Comparison of ENCODE assay signal across 8 cellular contexts in genomic region chr17:48678141-48678971, GRCh38. TPM values are rescaled to one million over a fixed set of nuclear protein-coding genes. Genes with fewer than 3 reads are reported as not detected.
DNase-seq lines count a peak whose midpoint lies in the region; ATAC-seq, FAIRE-seq and TF ChIP-seq lines count a peak whose summit lies in the region.

No MANE protein-coding gene starts in this region.

- H3K4ac ChIP-seq in H1 (replicated peaks; ENCODE audit: insufficient read length, low read depth, low read length) (peak overlapping the region; percentile 81), mesenchymal stem cell (ENCODE audit: low read depth in 1 of 2, low read length in 2 of 2) (peak overlapping the region in 1 of 2 experiments; percentile 1)

- H2AFZ ChIP-seq in H1 (ENCODE audit: low read length) (peak overlapping the region; percentile 92), mesenchymal stem cell (ENCODE audit: low read depth, low read length) (no peak overlapping the region)

- H3K4me1 ChIP-seq in H1 (replicated peaks in 1 of 4; ENCODE audit: control insufficient read depth in 3 of 4, insufficient read depth in 4 of 4, low read length in 3 of 4), result peaks cover 0 to 9% (median 2%) of the 10 kb centered on the region in 4 experiments; a peak in 4 of 7 replicates
- H3K4me1 ChIP-seq in mesenchymal stem cell (ENCODE audit: control insufficient read depth, insufficient read depth, low read depth, low read length), result peaks cover 5% of the 10 kb centered on the region

- H3K9me3 ChIP-seq in H1 (ENCODE audit: insufficient read depth in 2 of 2, low read depth in 1 of 2, low read length in 1 of 2) (no peaks in the 10 kb centered on the region), mesenchymal stem cell (ENCODE audit: control insufficient read depth, low read length) (no peaks in the 10 kb centered on the region)

- DNase-seq in DMS114 treated with DMSO at 0.1 percent for 48 hours (lab: John Stamatoyannopoulos, UW; ENCODE audit: unreplicated experiment) (peak; percentile 40), NCI-H82 treated with DMSO at 0.1 percent for 48 hours (lab: John Stamatoyannopoulos, UW; ENCODE audit: unreplicated experiment) (peak; percentile 33), H1 (ENCODE audit: low read depth in 1 of 2, low spot score in 2 of 2) (peak; percentile 51 to 97), mesenchymal stem cell (peak; percentile 65)
- DNase-seq in activated CD8-positive, alpha-beta memory T cell treated with anti-CD3 and anti-CD28 coated beads for 1 hour (ENCODE audit: extremely low read depth in 1 of 2, low read depth in 1 of 2), result peak; percentile 26 to 62
- DNase-seq in stimulated activated CD8-positive, alpha-beta memory T cell treated with anti-CD3 and anti-CD28 coated beads, Interleukin-2, amount 100 ng/mL, for 1 hour (ENCODE audit: low read depth in 2 of 2), result peak; percentile 39 to 42

- H2BK15ac ChIP-seq in H1 (ENCODE audit: low read length) (peak overlapping the region; percentile 89; the same call in 1 of the 2 replicates), mesenchymal stem cell (ENCODE audit: low read depth, poor library complexity, severe bottlenecking) (no peak overlapping the region)

- no peak for TF ChIP-seq POLR2A in H1 (IDR thresholded peaks at IDR 0.05; ENCODE audit: control extremely low read depth in 1 of 2, low read depth in 2 of 2, low read length in 2 of 2)

- no peak overlapping the region for H3K14ac ChIP-seq in H1 (ENCODE audit: insufficient read length)
- no peak overlapping the region for H3K14ac ChIP-seq in mesenchymal stem cell (ENCODE audit: low read length in 2 of 2)

- H3K79me1 ChIP-seq in H1 (ENCODE audit: low read depth, low read length), result no peaks in the 10 kb centered on the region
- H3K79me1 ChIP-seq in mesenchymal stem cell (replicated peaks; ENCODE audit: low read length, poor library complexity, severe bottlenecking), result no peaks in the 10 kb centered on the region

- H3K27ac ChIP-seq in H1 (ENCODE audit: low read depth, low read length), result no peak overlapping the region
- H3K27ac ChIP-seq in mesenchymal stem cell (ENCODE audit: low read length, poor library complexity, severe bottlenecking), result no peak overlapping the region

- peaks cover 0 to 2% of the 10 kb centered on the region in 2 experiments for H4K20me1 ChIP-seq in H1 (replicated peaks in 1 of 2; ENCODE audit: control insufficient read depth in 1 of 2, insufficient read depth in 2 of 2, low read length in 2 of 2)

- CTCF ChIA-PET in H1 (lab: Charles Lee; ENCODE audit: partially characterized antibody), result interaction anchor here (0.6 to 12.9 kb wide), 64 partner anchors 10 to 731 kb away, joined by 3 to 159 read pairs (median 6); partner anchors contain the start of genes ATP5MC1, HOXB13, PRAC1 and PRAC2

- peak; percentile 59 for ATAC-seq in HG03064 (IDR thresholded peaks at IDR 0.05; ENCODE audit: low read depth, unreplicated experiment)
- ATAC-seq in GM21619 (IDR thresholded peaks at IDR 0.05; ENCODE audit: unreplicated experiment), result no peak

- H2AK5ac ChIP-seq in H1 (ENCODE audit: low read depth, low read length), result no peak overlapping the region
- H2AK5ac ChIP-seq in mesenchymal stem cell (ENCODE audit: low read length, severe bottlenecking), result no peak overlapping the region

- H2BK5ac ChIP-seq in H1 (ENCODE audit: low read depth, low read length), result peak overlapping the region; percentile 36; the same call in 1 of the 2 replicates
- H2BK5ac ChIP-seq in mesenchymal stem cell (ENCODE audit: low read depth, low read length, poor library complexity, severe bottlenecking), result no peak overlapping the region

- H4K8ac ChIP-seq in H1 (ENCODE audit: extremely low read depth, insufficient read depth, low read length) (no peak overlapping the region), mesenchymal stem cell (ENCODE audit: low read length) (peak overlapping the region; percentile 45)

- peak overlapping the region; percentile 75 for H4K91ac ChIP-seq in H1 (replicated peaks; ENCODE audit: insufficient read length, low read length)
- H4K91ac ChIP-seq in mesenchymal stem cell (ENCODE audit: low read length), result no peak overlapping the region

- H3K79me2 ChIP-seq in H1 (ENCODE audit: control insufficient read depth in 1 of 2, insufficient read depth in 2 of 2, low read length in 2 of 2), result no peaks in the 10 kb centered on the region

- POLR2A ChIA-PET in H1 (lab: Charles Lee; ENCODE audit: partially characterized antibody), result interaction anchor here (0.8 to 1.8 kb wide), 4 partner anchors 30 to 336 kb away, joined by 3 to 6 read pairs (median 3); no protein-coding TSS in a partner anchor

- H3K4me3 ChIP-seq in H1 (ENCODE audit: extremely low read depth in 1 of 4, insufficient read depth in 2 of 4, low read depth in 3 of 4, low read length in 4 of 4) (peak overlapping the region; percentile 8 to 55 (median 40); a peak in 7 of 8 replicates), mesenchymal stem cell (ENCODE audit: insufficient read depth in 1 of 2, low read depth in 1 of 2, low read length in 2 of 2) (peak overlapping the region in 1 of 2 experiments; percentile 60)

- no peak overlapping the region; the same call in 1 of the 2 replicates for H2BK12ac ChIP-seq in H1 (ENCODE audit: low read depth, low read length)
- H2BK12ac ChIP-seq in mesenchymal stem cell (ENCODE audit: low read length in 2 of 2), result no peak overlapping the region

- H2BK20ac ChIP-seq in H1 (ENCODE audit: low read length), result peak overlapping the region; percentile 84; the same call in 1 of the 2 replicates

- H3K56ac ChIP-seq in H1 (replicated peaks; ENCODE audit: insufficient read length, low read depth, low read length), result no peak overlapping the region

- peak; percentile 95 to 98 for TF ChIP-seq RAD21 in H1 (IDR thresholded peaks at IDR 0.05 in 1 of 2, conservative IDR thresholded peaks at IDR 0.05 in 1 of 2; ENCODE audit: low read depth in 2 of 2, low read length in 2 of 2)

- H2BK120ac ChIP-seq in H1 (replicated peaks; ENCODE audit: low read depth, low read length) (peak overlapping the region; percentile 36), mesenchymal stem cell (ENCODE audit: low read depth, low read length) (no peak overlapping the region)

- TF ChIP-seq CTCF in H1 (IDR thresholded peaks at IDR 0.05; ENCODE audit: control extremely low read depth in 1 of 3, insufficient read depth in 1 of 3, low read depth in 1 of 3, low read length in 3 of 3), result peak; percentile 91 to 99 (median 91)

- 14% methylated on average over 41 of the region's 41 CpGs; no CpG with 5 or more reads in 1 of the 2 experiments for WGBS in H1 (ENCODE audit: extremely low coverage in 1 of 2, insufficient coverage in 1 of 2, insufficient read length in 1 of 2, insufficient replicate concordance in 2 of 2, low coverage in 1 of 2, low lambda C conversion rate in 2 of 2, missing lambda C conversion rate in 1 of 2), 2 experiments
- 25% methylated on average over 41 of the region's 41 CpGs for WGBS in mesenchymal stem cell

- H3K18ac ChIP-seq in H1 (ENCODE audit: extremely low read depth, low read length) (peak overlapping the region; percentile 4), mesenchymal stem cell (ENCODE audit: low read depth in 1 of 2, low read length in 2 of 2) (peak overlapping the region in 1 of 2 experiments; percentile 68)

- no peaks in the 10 kb centered on the region for H3K36me3 ChIP-seq in H1 (ENCODE audit: control insufficient read depth in 2 of 4, insufficient read depth in 4 of 4, low read length in 3 of 4)
- H3K36me3 ChIP-seq in mesenchymal stem cell (ENCODE audit: control insufficient read depth in 1 of 2, insufficient read depth in 2 of 2, low read depth in 1 of 2, low read length in 2 of 2), result no peaks in the 10 kb centered on the region

- peaks cover 5 to 22% (median 19%) of the 10 kb centered on the region in 4 experiments for H3K27me3 ChIP-seq in H1 (replicated peaks in 1 of 4; ENCODE audit: control insufficient read depth in 3 of 4, extremely low read depth in 1 of 4, insufficient read depth in 3 of 4, low read length in 3 of 4)
- H3K27me3 ChIP-seq in mesenchymal stem cell (ENCODE audit: control insufficient read depth in 1 of 2, insufficient read depth in 1 of 2, low read length in 2 of 2), result peaks cover 65 to 90% of the 10 kb centered on the region in 2 experiments

- H3K23ac ChIP-seq in H1 (ENCODE audit: insufficient read length) (no peak overlapping the region), mesenchymal stem cell (ENCODE audit: low read length in 2 of 2) (no peak overlapping the region)

- peaks cover 3% of the 10 kb centered on the region; the same call in 1 of the 2 replicates for H3K23me2 ChIP-seq in H1 (ENCODE audit: low read depth, low read length)

- no peak for TF ChIP-seq EP300 in H1 (IDR thresholded peaks at IDR 0.05; ENCODE audit: borderline replicate concordance in 1 of 2, low read depth in 2 of 2, low read length in 2 of 2)

- H3K4me2 ChIP-seq in H1 (ENCODE audit: insufficient read depth in 1 of 2, low read depth in 2 of 2, low read length in 2 of 2), result peak overlapping the region; percentile 39 to 93
- H3K4me2 ChIP-seq in mesenchymal stem cell (ENCODE audit: low read length, poor library complexity, severe bottlenecking), result peak overlapping the region; percentile 2

- no peak for FAIRE-seq in H1 (lab: Jason Lieb, UNC)

- H3K9ac ChIP-seq in H1 (replicated peaks in 1 of 4; ENCODE audit: extremely low read depth in 1 of 4, low read depth in 3 of 4, low read length in 3 of 4), result no peak overlapping the region
- peak overlapping the region; percentile 30 for H3K9ac ChIP-seq in mesenchymal stem cell (ENCODE audit: low read length)

- H4K5ac ChIP-seq in H1 (ENCODE audit: insufficient read length, low read depth, low read length), result no peak overlapping the region

RNA-seq across cellular contexts. Expression of gene PRAC1, which starts 44.0 kb away (rescaled TPM):
- total RNA-seq in H1 (2021; fragmentation: NEBNext Ultra II Directional; extraction: Animal tissue kit (Norgen Biotek cat#: 25700)), result not detected in 2 replicates
- polyA plus RNA-seq in H1 (2011; rRNA removed), result not detected in 2 replicates
- polyA plus RNA-seq in H1 (2011; cell fraction: cytosol; rRNA removed), result not detected
- polyA plus RNA-seq in H1 (2011; cell fraction: nucleus; rRNA removed), result not detected
- polyA plus RNA-seq in H1 (2012, experiment 1 of 2), result not detected in 4 replicates
- not detected for polyA plus RNA-seq in H1 (2012, experiment 2 of 2)
- not detected for polyA plus RNA-seq in H1 (2013, experiment 1 of 2)
- not detected for polyA plus RNA-seq in H1 (2013, experiment 2 of 2)
- not detected in 2 replicates for polyA minus RNA-seq in H1 (2011; rRNA and poly(A)+ RNA removed)
- polyA minus RNA-seq in H1 (2011; cell fraction: cytosol; rRNA and poly(A)+ RNA removed), result not detected
- polyA minus RNA-seq in H1 (2011; cell fraction: nucleus; rRNA and poly(A)+ RNA removed), result not detected
- polyA plus RNA-seq in mesenchymal stem cell (2013, experiment 1 of 2), result not detected
- polyA plus RNA-seq in mesenchymal stem cell (2013, experiment 2 of 2), result not detected

RNA-seq across cellular contexts. Expression of gene PRAC2, which starts 44.6 kb away (rescaled TPM):
- not detected in 2 replicates for total RNA-seq in H1 (2021; fragmentation: NEBNext Ultra II Directional; extraction: Animal tissue kit (Norgen Biotek cat#: 25700))
- not detected in 2 replicates for polyA plus RNA-seq in H1 (2011; rRNA removed)
- polyA plus RNA-seq in H1 (2011; cell fraction: cytosol; rRNA removed), result not detected
- polyA plus RNA-seq in H1 (2011; cell fraction: nucleus; rRNA removed), result not detected
- not detected in 4 replicates for polyA plus RNA-seq in H1 (2012, experiment 1 of 2)
- polyA plus RNA-seq in H1 (2012, experiment 2 of 2), result not detected
- polyA plus RNA-seq in H1 (2013, experiment 1 of 2), result not detected
- polyA plus RNA-seq in H1 (2013, experiment 2 of 2), result not detected
- polyA minus RNA-seq in H1 (2011; rRNA and poly(A)+ RNA removed), result not detected in 2 replicates
- not detected for polyA minus RNA-seq in H1 (2011; cell fraction: cytosol; rRNA and poly(A)+ RNA removed)
- not detected for polyA minus RNA-seq in H1 (2011; cell fraction: nucleus; rRNA and poly(A)+ RNA removed)
- 1.5 TPM for polyA plus RNA-seq in mesenchymal stem cell (2013, experiment 1 of 2)
- 1.0 TPM for polyA plus RNA-seq in mesenchymal stem cell (2013, experiment 2 of 2)

RNA-seq across cellular contexts. Expression of gene HOXB13, which starts 50.2 kb away (rescaled TPM):
- not detected in 2 replicates for total RNA-seq in H1 (2021; fragmentation: NEBNext Ultra II Directional; extraction: Animal tissue kit (Norgen Biotek cat#: 25700))
- polyA plus RNA-seq in H1 (2011; rRNA removed), result not detected in 2 replicates
- not detected for polyA plus RNA-seq in H1 (2011; cell fraction: cytosol; rRNA removed)
- not detected for polyA plus RNA-seq in H1 (2011; cell fraction: nucleus; rRNA removed)
- not detected in 4 replicates for polyA plus RNA-seq in H1 (2012, experiment 1 of 2)
- not detected for polyA plus RNA-seq in H1 (2012, experiment 2 of 2)
- not detected for polyA plus RNA-seq in H1 (2013, experiment 1 of 2)
- polyA plus RNA-seq in H1 (2013, experiment 2 of 2), result not detected
- not detected in 2 replicates for polyA minus RNA-seq in H1 (2011; rRNA and poly(A)+ RNA removed)
- not detected for polyA minus RNA-seq in H1 (2011; cell fraction: cytosol; rRNA and poly(A)+ RNA removed)
- polyA minus RNA-seq in H1 (2011; cell fraction: nucleus; rRNA and poly(A)+ RNA removed), result not detected
- 1.3 TPM for polyA plus RNA-seq in mesenchymal stem cell (2013, experiment 1 of 2)
- polyA plus RNA-seq in mesenchymal stem cell (2013, experiment 2 of 2), result 1.2 TPM

RNA-seq across cellular contexts. Expression of gene HOXB9, which starts 52.2 kb away (rescaled TPM):
- total RNA-seq in H1 (2021; fragmentation: NEBNext Ultra II Directional; extraction: Animal tissue kit (Norgen Biotek cat#: 25700)), result not detected in 2 replicates
- polyA plus RNA-seq in H1 (2011; rRNA removed), result not detected in 2 replicates
- polyA plus RNA-seq in H1 (2011; cell fraction: cytosol; rRNA removed), result not detected
- not detected for polyA plus RNA-seq in H1 (2011; cell fraction: nucleus; rRNA removed)
- 0.15 to 0.17 TPM in 2 of 4 replicates, not detected in the others for polyA plus RNA-seq in H1 (2012, experiment 1 of 2)
- 0.17 TPM for polyA plus RNA-seq in H1 (2012, experiment 2 of 2)
- polyA plus RNA-seq in H1 (2013, experiment 1 of 2), result 0.02 TPM
- polyA plus RNA-seq in H1 (2013, experiment 2 of 2), result not detected
- polyA minus RNA-seq in H1 (2011; rRNA and poly(A)+ RNA removed), result not detected in 2 replicates
- not detected for polyA minus RNA-seq in H1 (2011; cell fraction: cytosol; rRNA and poly(A)+ RNA removed)
- not detected for polyA minus RNA-seq in H1 (2011; cell fraction: nucleus; rRNA and poly(A)+ RNA removed)
- polyA plus RNA-seq in mesenchymal stem cell (2013, experiment 1 of 2), result 47.3 TPM
- polyA plus RNA-seq in mesenchymal stem cell (2013, experiment 2 of 2), result 47.4 TPM
